ENCODE assay signal across 10 cellular contexts in genomic region chr5:38554860-38555259, GRCh38. TPM values are rescaled to one million over a fixed set of nuclear protein-coding genes. Genes with fewer than 3 reads are reported as not detected.
A peak's percentile ranks its signal among the peaks of the same experiment; 100 is the strongest.
DNase-seq lines count a peak whose midpoint lies in the region; ATAC-seq, FAIRE-seq and TF ChIP-seq lines count a peak whose summit lies in the region.
"Had no signal": no experiment of that assay in that cellular context is flagged by ENCODE, and none has a peak within 500 bp of the region (broad histone marks: within the 10 kb centered on the region; RNA-seq: fewer than 3 reads in every experiment).

No MANE protein-coding gene starts in this region.

- H3K9me3 ChIP-seq in left ventricle myocardium inferior (replicated peaks), result no peaks in the 10 kb centered on the region
- H3K9me3 ChIP-seq in adrenal gland (replicated peaks in 1 of 3), result no peaks in the 10 kb centered on the region

- TF ChIP-seq CTCF in left ventricle myocardium inferior (IDR thresholded peaks at IDR 0.05; ENCODE audit: borderline replicate concordance) (no peak), endothelial cell (IDR thresholded peaks at IDR 0.05; ENCODE audit: unreplicated experiment) (no peak), nephron progenitor cell (IDR thresholded peaks at IDR 0.05) (no peak), adrenal gland (IDR thresholded peaks at IDR 0.05) (no peak)

- POLR2A ChIA-PET in activated CD4-positive, alpha-beta T cell treated with anti-CD3 and anti-CD28 coated beads, Interleukin-2, amount 10 ng/mL, durations not matched to agents 7 days and 5 days (lab: Charles Lee), result no interaction called here

- no peaks in the 10 kb centered on the region for H3K9me3 Mint-ChIP-seq in endothelial cell (ENCODE audit: unreplicated experiment)
- H3K9me3 Mint-ChIP-seq in nephron progenitor cell, result no peaks in the 10 kb centered on the region
- H3K9me3 Mint-ChIP-seq in activated CD4-positive, alpha-beta T cell treated with anti-CD3 and anti-CD28 coated beads, Interleukin-2, amount 10 ng/mL, durations not matched to agents 7 days and 5 days, result no peaks in the 10 kb centered on the region

- H3K36me3 ChIP-seq in left ventricle myocardium inferior, result no peaks in the 10 kb centered on the region
- no peaks in the 10 kb centered on the region for H3K36me3 ChIP-seq in adrenal gland (replicated peaks in 1 of 2)

- H3K27me3 Mint-ChIP-seq in endothelial cell (ENCODE audit: unreplicated experiment) (peaks cover 9% of the 10 kb centered on the region), nephron progenitor cell (ENCODE audit: low read depth, poor library complexity) (peaks cover 21% of the 10 kb centered on the region)
- peaks cover 71% of the 10 kb centered on the region for H3K27me3 Mint-ChIP-seq in activated CD4-positive, alpha-beta T cell treated with anti-CD3 and anti-CD28 coated beads, Interleukin-2, amount 10 ng/mL, durations not matched to agents 7 days and 5 days

- H3K27ac Mint-ChIP-seq in endothelial cell (ENCODE audit: unreplicated experiment) (no peak overlapping the region), nephron progenitor cell (no peak overlapping the region)
- no peak overlapping the region for H3K27ac Mint-ChIP-seq in activated CD4-positive, alpha-beta T cell treated with anti-CD3 and anti-CD28 coated beads, Interleukin-2, amount 10 ng/mL, durations not matched to agents 7 days and 5 days

- WGBS in adrenal gland, 4 donors, result 42 to 55% (median 49%) methylated on average over 4 of the region's 4 CpGs

- peak overlapping the region; percentile 99 for H3K27ac ChIP-seq in left ventricle myocardium inferior (replicated peaks)
- peak overlapping the region in 2 of 5 donors; percentile 84 to 98 for H3K27ac ChIP-seq in adrenal gland

- H3K4me3 ChIP-seq in left ventricle myocardium inferior (peak overlapping the region; percentile 87), adrenal gland (peak overlapping the region in 1 of 4 donors; percentile 97)

- no peak for FAIRE-seq in frontal cortex (lab: Jason Lieb, UNC)
- FAIRE-seq: keratinocyte had no signal

- H3K27me3 ChIP-seq in left ventricle myocardium inferior (ENCODE audit: low read depth) (no peaks in the 10 kb centered on the region), adrenal gland (no peaks in the 10 kb centered on the region)

- no peak for ATAC-seq in Right ventricle myocardium superior (ENCODE audit: poor library complexity)

- peaks cover 77% of the 10 kb centered on the region for H3K4me1 ChIP-seq in left ventricle myocardium inferior
- H3K4me1 ChIP-seq in adrenal gland (replicated peaks in 1 of 2), result peaks cover 7 to 15% of the 10 kb centered on the region in 2 donors

- intact Hi-C loops in left ventricle myocardium inferior (cut with micrococcal nuclease) (loop anchor here (5.0 to 10.0 kb wide), 2 partner anchors 37 to 110 kb away; no protein-coding TSS in a partner anchor), Right ventricle myocardium superior (cut with DNase I) (loop anchor here (5.0 to 10.0 kb wide), 2 partner anchors 112 to 250 kb away; no protein-coding TSS in a partner anchor), adrenal gland (cut with DNase I) (loop anchor here (5.0 to 10.0 kb wide), 2 partner anchors 113 to 250 kb away; no protein-coding TSS in a partner anchor)

- H3K36me3 Mint-ChIP-seq in endothelial cell (ENCODE audit: low read depth, unreplicated experiment) (peaks cover 4% of the 10 kb centered on the region), nephron progenitor cell (ENCODE audit: low read depth) (no peaks in the 10 kb centered on the region)
- no peaks in the 10 kb centered on the region for H3K36me3 Mint-ChIP-seq in activated CD4-positive, alpha-beta T cell treated with anti-CD3 and anti-CD28 coated beads, Interleukin-2, amount 10 ng/mL, durations not matched to agents 7 days and 5 days (ENCODE audit: low read depth)

- H3K4me3 Mint-ChIP-seq in endothelial cell (ENCODE audit: unreplicated experiment) (peak overlapping the region; percentile 100), nephron progenitor cell (peak overlapping the region; percentile 96)
- no peak overlapping the region for H3K4me3 Mint-ChIP-seq in activated CD4-positive, alpha-beta T cell treated with anti-CD3 and anti-CD28 coated beads, Interleukin-2, amount 10 ng/mL, durations not matched to agents 7 days and 5 days

- DNase-seq in left ventricle myocardium inferior (no peak), Right ventricle myocardium superior (no peak), endothelial cell (ENCODE audit: low spot score) (no peak), nephron progenitor cell (no peak), frontal cortex (ENCODE audit: low spot score in 2 of 2) (no peak), adrenal gland (no peak)
- no peak for DNase-seq in activated CD4-positive, alpha-beta T cell treated with anti-CD3 and anti-CD28 coated beads, Interleukin-2, amount 10 ng/mL, durations not matched to agents 7 days and 5 days
- DNase-seq in effector CD8-positive, alpha-beta T cell (lab: John Stamatoyannopoulos, UW), result no peak

- no peak for TF ChIP-seq POLR2A in adrenal gland (IDR thresholded peaks at IDR 0.05)

- CTCF ChIA-PET in activated CD4-positive, alpha-beta T cell treated with anti-CD3 and anti-CD28 coated beads, Interleukin-2, amount 10 ng/mL, durations not matched to agents 7 days and 5 days (lab: Charles Lee), result no interaction called here

- H3K4me1 Mint-ChIP-seq in endothelial cell (ENCODE audit: unreplicated experiment), result peaks cover 27% of the 10 kb centered on the region
- peaks cover 41% of the 10 kb centered on the region for H3K4me1 Mint-ChIP-seq in nephron progenitor cell
- peaks cover 16% of the 10 kb centered on the region for H3K4me1 Mint-ChIP-seq in activated CD4-positive, alpha-beta T cell treated with anti-CD3 and anti-CD28 coated beads, Interleukin-2, amount 10 ng/mL, durations not matched to agents 7 days and 5 days

RNA-seq across cellular contexts. Expression of gene LIFR, which starts 1.6 kb away (rescaled TPM):
- total RNA-seq in left ventricle myocardium inferior (45.8 TPM), Right ventricle myocardium superior (53.2 TPM), endothelial cell (ENCODE audit: unreplicated experiment) (96.0 TPM), frontal cortex (48.1 TPM), adrenal gland (100 to 1,000 TPM in 3 of 8 donors, 10 to 100 TPM in 5; 43.2 to 118 (median 68.0) TPM)
- under 1 TPM in 1 of 2 experiments, not detected in 1; 0.12 TPM for total RNA-seq in activated CD4-positive, alpha-beta T cell treated with anti-CD3 and anti-CD28 coated beads, Interleukin-2, amount 10 ng/mL, durations not matched to agents 7 days and 5 days
- 10 to 100 TPM in 2 of 3 donors, 1 to 10 TPM in 1; 9.2 to 18.3 (median 10.2) TPM for polyA plus RNA-seq in adrenal gland
- total RNA-seq: T-helper 2 cell treated with Interferon-gamma antibody and Interleukin-4, amounts not matched to agents 100 ng/mL and 5 ng/mL, for 36 hours had no signal

Comparison
In these comparisons a context has a peak if more than half of its experiments do, and no peak if none do; other contexts are left out.
1. RNA of gene LIFR, which starts 1.6 kb away (total RNA-seq): 96.0 TPM in endothelial cell (single experiment), 43.2 to 118 TPM in adrenal gland, 53.2 TPM in Right ventricle myocardium superior (single experiment), 48.1 TPM in frontal cortex (single experiment) and 45.8 TPM in left ventricle myocardium inferior (single experiment); 0.12 TPM in activated CD4-positive, alpha-beta T cell treated with anti-CD3 and anti-CD28 coated beads, Interleukin-2, amount 10 ng/mL, durations not matched to agents 7 days and 5 days; every median in the first group is over 10 times any median in the second.